In genomic region chr3:183878071-183878470, GRCh38 we compare ENCODE assay signal across 1 cellular context.
TF ChIP-seq lines count a peak whose summit lies in the region.

No MANE protein-coding gene starts in this region.

TF ChIP-seq in WTC11, 78 proteins besides CTCF, POLR2A, EP300 and RAD21 (continued from another document):
- no peak for TF ChIP-seq E2F1 (CRISPR knock-in tag; IDR thresholded peaks at IDR 0.05)
